Comparison of ENCODE assay signal across 12 cellular contexts in the genomic region with DNA sequence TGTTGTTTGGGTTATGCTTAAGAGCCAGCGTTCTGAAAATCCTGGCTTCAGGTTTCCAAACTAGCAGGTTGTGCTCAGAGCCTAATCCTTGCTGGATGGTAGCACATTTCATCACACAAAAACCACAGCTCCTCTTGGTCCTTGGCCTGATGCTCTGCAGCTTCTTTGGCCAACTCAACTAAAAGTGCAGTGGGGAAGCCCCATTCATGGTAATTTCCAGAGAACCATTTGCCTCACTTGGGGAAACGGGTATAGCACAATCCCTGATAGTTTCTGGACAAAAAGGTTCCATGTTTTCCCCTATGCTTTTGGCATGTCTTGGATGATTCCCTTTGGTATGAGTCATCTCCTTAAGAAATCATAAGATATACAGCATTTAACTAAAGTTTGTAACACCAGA.
DNase-seq lines count a peak whose midpoint lies in the region; ATAC-seq and TF ChIP-seq lines count a peak whose summit lies in the region.
"Had no signal": no experiment of that assay in that cellular context is flagged by ENCODE, and none has a peak within 500 bp of the region (broad histone marks: within the 10 kb centered on the region; RNA-seq: fewer than 3 reads in every experiment).

No MANE protein-coding gene starts in this region.

- TF ChIP-seq CTCF in WTC11 (IDR thresholded peaks at IDR 0.05): no peak
- TF ChIP-seq CTCF in gastroesophageal sphincter (IDR thresholded peaks at IDR 0.05): no peak

- H3K27ac ChIP-seq in gastroesophageal sphincter: peak overlapping the region; percentile 84 to 98 (median 87)
- peak overlapping the region; percentile 89 for H3K27ac ChIP-seq in stomach smooth muscle (ENCODE audit: low read length)

- no peak overlapping the region for H3K27ac Mint-ChIP-seq in WTC11
- no peak overlapping the region for H3K27ac Mint-ChIP-seq in activated T-helper 2 cell treated with anti-CD3 and anti-CD28 coated beads, Interferon-gamma antibody, Interleukin-2, Interleukin-4, amounts not matched to agents 10 μg/mL and 5 μg/mL and 100 μg/mL, durations not matched to agents 14 hours and 24 hours and 36 hours

- peak overlapping the region in 1 of 2 donors; percentile 47 for H3K9ac ChIP-seq in stomach smooth muscle (ENCODE audit: low read length in 2 of 2)

- H3K27me3 ChIP-seq in gastroesophageal sphincter (no peaks in the 10 kb centered on the region), stomach smooth muscle (ENCODE audit: control insufficient read depth in 1 of 2, insufficient read depth in 2 of 2, low read length in 2 of 2) (no peaks in the 10 kb centered on the region)

- H3K4me3 Mint-ChIP-seq in WTC11: no peak overlapping the region
- H3K4me3 Mint-ChIP-seq in activated T-helper 2 cell treated with anti-CD3 and anti-CD28 coated beads, Interferon-gamma antibody, Interleukin-2, Interleukin-4, amounts not matched to agents 10 μg/mL and 5 μg/mL and 100 μg/mL, durations not matched to agents 14 hours and 24 hours and 36 hours (ENCODE audit: low read depth): no peak overlapping the region

- CTCF ChIA-PET in WTC11 (lab: Charles Lee): interaction anchor here (1.0 to 1.6 kb wide), 4 partner anchors 73 to 523 kb away, joined by 3 to 7 read pairs (median 5); no protein-coding TSS in a partner anchor

- WGBS in gastroesophageal sphincter (ENCODE audit: low coverage in 1 of 2), 2 donors: 0 to 25% methylated on average over 1 to 2 of the region's 2 CpGs

- no peaks in the 10 kb centered on the region for H3K36me3 Mint-ChIP-seq in WTC11
- H3K36me3 Mint-ChIP-seq in activated T-helper 2 cell treated with anti-CD3 and anti-CD28 coated beads, Interferon-gamma antibody, Interleukin-2, Interleukin-4, amounts not matched to agents 10 μg/mL and 5 μg/mL and 100 μg/mL, durations not matched to agents 14 hours and 24 hours and 36 hours (ENCODE audit: low read depth): no peaks in the 10 kb centered on the region
- H3K36me3 Mint-ChIP-seq: IgD-negative memory B cell had no signal

- no peak for TF ChIP-seq EP300 in gastroesophageal sphincter (IDR thresholded peaks at IDR 0.05)

- H3K4me1 Mint-ChIP-seq in WTC11: peaks cover 25% of the 10 kb centered on the region
- peaks cover 8% of the 10 kb centered on the region for H3K4me1 Mint-ChIP-seq in activated T-helper 2 cell treated with anti-CD3 and anti-CD28 coated beads, Interferon-gamma antibody, Interleukin-2, Interleukin-4, amounts not matched to agents 10 μg/mL and 5 μg/mL and 100 μg/mL, durations not matched to agents 14 hours and 24 hours and 36 hours (ENCODE audit: low read depth)

- H3K36me3 ChIP-seq in gastroesophageal sphincter: no peaks in the 10 kb centered on the region
- peaks cover 0 to 4% of the 10 kb centered on the region in 2 donors for H3K36me3 ChIP-seq in stomach smooth muscle (ENCODE audit: control insufficient read depth in 2 of 2, insufficient read depth in 2 of 2, low read length in 2 of 2)

- intact Hi-C loops in activated T-helper 2 cell treated with anti-CD3 and anti-CD28 coated beads, Interferon-gamma antibody, Interleukin-2, Interleukin-4, amounts not matched to agents 10 μg/mL and 5 μg/mL and 100 μg/mL, durations not matched to agents 14 hours and 24 hours and 36 hours (cut with micrococcal nuclease): no loop called here

- no peak for TF ChIP-seq POLR2A in gastroesophageal sphincter (IDR thresholded peaks at IDR 0.05)

- DNase-seq in HCEC 1CT: peak; percentile 67
- DNase-seq in WTC11 (ENCODE audit: low spot score): no peak
- no peak for DNase-seq in NCI-H1048 (lab: John Stamatoyannopoulos, UW)
- DNase-seq in activated T-helper 2 cell treated with anti-CD3 and anti-CD28 coated beads, Interferon-gamma antibody, Interleukin-2, Interleukin-4, amounts not matched to agents 10 μg/mL and 5 μg/mL and 100 μg/mL, durations not matched to agents 14 hours and 24 hours and 36 hours (ENCODE audit: low spot score): no peak
- DNase-seq: activated CD4-positive, alpha-beta T cell treated with anti-CD3 and anti-CD28 coated beads for 1 hour; stimulated activated CD4-positive, alpha-beta T cell treated with anti-CD3 and anti-CD28 coated beads, Interleukin-4, amount 100 ng/mL, for 4 hours had no signal

- POLR2A ChIA-PET in WTC11 (lab: Charles Lee): no interaction called here

- no peaks in the 10 kb centered on the region for H3K27me3 Mint-ChIP-seq in WTC11 (ENCODE audit: low read depth)
- H3K27me3 Mint-ChIP-seq in activated T-helper 2 cell treated with anti-CD3 and anti-CD28 coated beads, Interferon-gamma antibody, Interleukin-2, Interleukin-4, amounts not matched to agents 10 μg/mL and 5 μg/mL and 100 μg/mL, durations not matched to agents 14 hours and 24 hours and 36 hours (ENCODE audit: low read depth): peaks cover 9% of the 10 kb centered on the region
- H3K27me3 Mint-ChIP-seq: IgD-negative memory B cell had no signal

- no peaks in the 10 kb centered on the region for H3K9me3 Mint-ChIP-seq in WTC11
- no peaks in the 10 kb centered on the region for H3K9me3 Mint-ChIP-seq in activated T-helper 2 cell treated with anti-CD3 and anti-CD28 coated beads, Interferon-gamma antibody, Interleukin-2, Interleukin-4, amounts not matched to agents 10 μg/mL and 5 μg/mL and 100 μg/mL, durations not matched to agents 14 hours and 24 hours and 36 hours
- H3K9me3 Mint-ChIP-seq: H9, IgD-negative memory B cell had no signal

- no peaks in the 10 kb centered on the region for H3K9me3 ChIP-seq in gastroesophageal sphincter
- H3K9me3 ChIP-seq in stomach smooth muscle (ENCODE audit: control insufficient read depth in 2 of 2, low read length in 2 of 2): no peaks in the 10 kb centered on the region

- peaks cover 52 to 99% (median 71%) of the 10 kb centered on the region in 3 donors for H3K4me1 ChIP-seq in gastroesophageal sphincter
- H3K4me1 ChIP-seq in stomach smooth muscle (ENCODE audit: control insufficient read depth, insufficient read depth, low read length): peaks cover 54% of the 10 kb centered on the region

- H3K4me3 ChIP-seq in gastroesophageal sphincter (no peak overlapping the region), stomach smooth muscle (ENCODE audit: low read length in 2 of 2) (peak overlapping the region in 1 of 2 donors; percentile 36)

- ATAC-seq in WTC11: no peak
- peak; percentile 23 for ATAC-seq in gastroesophageal sphincter
- ATAC-seq in GM18909 (IDR thresholded peaks at IDR 0.05; ENCODE audit: poor library complexity, unreplicated experiment): no peak
- no peak for ATAC-seq in HG03457 (IDR thresholded peaks at IDR 0.05; ENCODE audit: unreplicated experiment)

TF ChIP-seq in WTC11, 78 proteins besides CTCF, POLR2A, EP300 and RAD21:
- TF ChIP-seq, protein P1, sequence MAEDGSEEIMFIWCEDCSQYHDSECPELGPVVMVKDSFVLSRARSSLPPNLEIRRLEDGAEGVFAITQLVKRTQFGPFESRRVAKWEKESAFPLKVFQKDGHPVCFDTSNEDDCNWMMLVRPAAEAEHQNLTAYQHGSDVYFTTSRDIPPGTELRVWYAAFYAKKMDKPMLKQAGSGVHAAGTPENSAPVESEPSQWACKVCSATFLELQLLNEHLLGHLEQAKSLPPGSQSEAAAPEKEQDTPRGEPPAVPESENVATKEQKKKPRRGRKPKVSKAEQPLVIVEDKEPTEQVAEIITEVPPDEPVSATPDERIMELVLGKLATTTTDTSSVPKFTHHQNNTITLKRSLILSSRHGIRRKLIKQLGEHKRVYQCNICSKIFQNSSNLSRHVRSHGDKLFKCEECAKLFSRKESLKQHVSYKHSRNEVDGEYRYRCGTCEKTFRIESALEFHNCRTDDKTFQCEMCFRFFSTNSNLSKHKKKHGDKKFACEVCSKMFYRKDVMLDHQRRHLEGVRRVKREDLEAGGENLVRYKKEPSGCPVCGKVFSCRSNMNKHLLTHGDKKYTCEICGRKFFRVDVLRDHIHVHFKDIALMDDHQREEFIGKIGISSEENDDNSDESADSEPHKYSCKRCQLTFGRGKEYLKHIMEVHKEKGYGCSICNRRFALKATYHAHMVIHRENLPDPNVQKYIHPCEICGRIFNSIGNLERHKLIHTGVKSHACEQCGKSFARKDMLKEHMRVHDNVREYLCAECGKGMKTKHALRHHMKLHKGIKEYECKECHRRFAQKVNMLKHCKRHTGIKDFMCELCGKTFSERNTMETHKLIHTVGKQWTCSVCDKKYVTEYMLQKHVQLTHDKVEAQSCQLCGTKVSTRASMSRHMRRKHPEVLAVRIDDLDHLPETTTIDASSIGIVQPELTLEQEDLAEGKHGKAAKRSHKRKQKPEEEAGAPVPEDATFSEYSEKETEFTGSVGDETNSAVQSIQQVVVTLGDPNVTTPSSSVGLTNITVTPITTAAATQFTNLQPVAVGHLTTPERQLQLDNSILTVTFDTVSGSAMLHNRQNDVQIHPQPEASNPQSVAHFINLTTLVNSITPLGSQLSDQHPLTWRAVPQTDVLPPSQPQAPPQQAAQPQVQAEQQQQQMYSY (CRISPR knock-in tag; IDR thresholded peaks at IDR 0.05): peak; percentile 35; the same call in 1 of the 2 replicates
- TF ChIP-seq FOXP1 (CRISPR knock-in tag; IDR thresholded peaks at IDR 0.05; ENCODE audit: borderline replicate concordance): no peak
TF ChIP-seq in WTC11: peak in this region for 1.
